8 cellular contexts compared by ENCODE assay signal in the genomic region with DNA sequence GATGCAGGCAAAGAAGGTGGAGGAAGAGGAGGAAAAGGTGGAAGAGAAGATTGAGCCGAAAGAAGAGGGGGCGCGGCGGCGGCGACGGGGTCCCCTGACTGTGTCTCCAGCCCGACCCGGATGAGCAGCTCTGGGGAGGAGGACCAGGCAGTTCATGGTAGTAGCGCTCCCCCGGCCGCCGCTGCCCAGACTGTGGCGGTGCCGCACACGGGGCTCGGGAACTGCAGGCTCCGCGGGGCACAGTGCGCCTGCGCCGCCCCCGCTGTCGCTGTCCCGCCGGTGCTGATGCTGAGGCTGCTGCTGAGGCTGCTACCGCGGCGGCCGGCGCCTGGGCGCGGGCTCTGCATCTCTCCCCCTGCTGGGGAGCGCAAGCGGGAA. TPM values are rescaled to one million over a fixed set of nuclear protein-coding genes. Genes with fewer than 3 reads are reported as not detected.
DNase-seq lines count a peak whose midpoint lies in the region; ATAC-seq and TF ChIP-seq lines count a peak whose summit lies in the region.

KCNH5 (minus strand) TSS at position 225 of the 378 bp plus-strand sequence. CDS start 272 bp downstream, outside the sequence.

- H3K4me1 Mint-ChIP-seq in endothelial cell (ENCODE audit: unreplicated experiment) (no peaks in the 10 kb centered on the region), neural progenitor cell (peaks cover 18% of the 10 kb centered on the region)

- no peaks in the 10 kb centered on the region for H3K9me3 ChIP-seq in HAP-1
- no peaks in the 10 kb centered on the region for H3K9me3 ChIP-seq in neural progenitor cell (ENCODE audit: low read depth)

- peaks cover 32% of the 10 kb centered on the region for H3F3A ChIP-seq in neural progenitor cell (ENCODE audit: low read depth)

- no peak for ATAC-seq in GM18517 (IDR thresholded peaks at IDR 0.05; ENCODE audit: unreplicated experiment)

- H3K9ac ChIP-seq in neural progenitor cell, result no peak within 1 kb of the TSS

- peaks cover 7% of the 10 kb centered on the region for H3K27me3 ChIP-seq in HAP-1 (ENCODE audit: low read depth)
- H3K27me3 ChIP-seq in neural progenitor cell, result peaks cover 73% of the 10 kb centered on the region

- no peaks in the 10 kb centered on the region for H3K36me3 Mint-ChIP-seq in endothelial cell (ENCODE audit: low read depth, unreplicated experiment)
- H3K36me3 Mint-ChIP-seq in neural progenitor cell, result no peaks in the 10 kb centered on the region

- peak within 1 kb of the TSS; percentile 29 for H3K4me3 ChIP-seq in AG10803 (ENCODE audit: low read length)
- peak within 1 kb of the TSS; percentile 45 for H3K4me3 ChIP-seq in HAP-1
- H3K4me3 ChIP-seq in neural progenitor cell, result peak within 1 kb of the TSS; percentile 64

- H4K20me1 ChIP-seq in neural progenitor cell (ENCODE audit: low read depth), result no peaks in the 10 kb centered on the region

- H3K4me1 ChIP-seq in HAP-1 (peaks cover 9% of the 10 kb centered on the region), neural progenitor cell (peaks cover 38% of the 10 kb centered on the region)

- DNase-seq in AG10803 (ENCODE audit: low read depth) (peak; percentile 12), HAP-1 (ENCODE audit: low spot score in 2 of 2) (peak; percentile 67 to 78), NCI-H748 treated with DMSO at 0.1 percent for 48 hours (lab: John Stamatoyannopoulos, UW) (peak; percentile 78), endothelial cell (ENCODE audit: low spot score) (peak; percentile 74), neural progenitor cell (ENCODE audit: low spot score) (peak; percentile 96), OCI-M2 (lab: John Stamatoyannopoulos, UW; ENCODE audit: unreplicated experiment) (no peak)
- no peak for DNase-seq in NK-92 treated with Interleukin-12 subunit alpha and Interleukin-12 subunit beta, amount 100 ng/mL, for 24 hours (lab: John Stamatoyannopoulos, UW)

- peaks cover 12% of the 10 kb centered on the region for H3K27me3 Mint-ChIP-seq in endothelial cell (ENCODE audit: unreplicated experiment)
- H3K27me3 Mint-ChIP-seq in neural progenitor cell (ENCODE audit: insufficient read depth, low read depth), result peaks cover 23% of the 10 kb centered on the region

- H3K27ac Mint-ChIP-seq in endothelial cell (ENCODE audit: unreplicated experiment) (no peak within 1 kb of the TSS), neural progenitor cell (no peak within 1 kb of the TSS)

- H3K4me3 Mint-ChIP-seq in endothelial cell (ENCODE audit: unreplicated experiment) (peak within 1 kb of the TSS; percentile 63), neural progenitor cell (peak within 1 kb of the TSS; percentile 92)

- H3K4me2 ChIP-seq in neural progenitor cell, result peak within 1 kb of the TSS; percentile 79

- in situ Hi-C loops in HAP-1 (cut with MboI; ENCODE audit: low sequenced_read_pairs), result loop anchor here (25.0 kb wide), 1 partner anchor 883 kb away; no protein-coding TSS in a partner anchor

- H3K79me2 ChIP-seq in neural progenitor cell (ENCODE audit: low read depth), result no peaks in the 10 kb centered on the region

- no peak within 1 kb of the TSS for H3K27ac ChIP-seq in neural progenitor cell

- H3K36me3 ChIP-seq in HAP-1 (replicated peaks), result no peaks in the 10 kb centered on the region
- H3K36me3 ChIP-seq in neural progenitor cell, result no peaks in the 10 kb centered on the region

- TF ChIP-seq CTCF in AG10803 (conservative IDR thresholded peaks at IDR 0.05; ENCODE audit: low read length), result no peak
- no peak for TF ChIP-seq CTCF in endothelial cell (IDR thresholded peaks at IDR 0.05; ENCODE audit: unreplicated experiment)
- no peak for TF ChIP-seq CTCF in neural progenitor cell (IDR thresholded peaks at IDR 0.05)

- peak within 1 kb of the TSS; percentile 84 for H2AFZ ChIP-seq in neural progenitor cell (replicated peaks)

- H3K9me3 Mint-ChIP-seq in endothelial cell (ENCODE audit: unreplicated experiment) (no peaks in the 10 kb centered on the region), neural progenitor cell (no peaks in the 10 kb centered on the region)

RNA-seq across cellular contexts. Expression of gene KCNH5, which starts in this region (rescaled TPM):
- total RNA-seq in endothelial cell (ENCODE audit: unreplicated experiment) (0.13 TPM), neural progenitor cell (ENCODE audit: low replicate concordance) (1.9 and 4.6 TPM in 2 replicates)

Comparison
In these comparisons a context has a peak if more than half of its experiments do, and no peak if none do; other contexts are left out.
1. Peak in DNase-seq in endothelial cell; RNA of the gene not detected or under 1 TPM.
2. DNase-seq: peak in AG10803 (single experiment), HAP-1 (2 of 2), NCI-H748 treated with DMSO at 0.1 percent for 48 hours (single experiment) and neural progenitor cell (single experiment); none in OCI-M2 (single experiment) and NK-92 treated with Interleukin-12 subunit alpha and Interleukin-12 subunit beta, amount 100 ng/mL, for 24 hours (single experiment).
3. Peak in every context shown above with its lines, with median percentiles within 50 percentile points of each other: H3K4me3 ChIP-seq.